ENCODE assay signal across 10 cellular contexts in genomic region chr22:39311592-39312400, GRCh38. TPM values are rescaled to one million over a fixed set of nuclear protein-coding genes. Genes with fewer than 3 reads are reported as not detected.
DNase-seq lines count a peak whose midpoint lies in the region; ATAC-seq and TF ChIP-seq lines count a peak whose summit lies in the region.
"Had no signal": no experiment of that assay in that cellular context is flagged by ENCODE, and none has a peak within 500 bp of the region (broad histone marks: within the 10 kb centered on the region; RNA-seq: fewer than 3 reads in every experiment).

No MANE protein-coding gene starts in this region.

- peaks cover 49% of the 10 kb centered on the region for H3K36me3 Mint-ChIP-seq in activated CD4-positive, alpha-beta T cell treated with anti-CD3 and anti-CD28 coated beads, Interleukin-2, amount 10 ng/mL, durations not matched to agents 7 days and 5 days (ENCODE audit: low read depth)
- H3K36me3 Mint-ChIP-seq in activated CD4-positive, alpha-beta T cell treated with anti-CD3 and anti-CD28 coated beads, Interleukin-2, amount 10 ng/mL, durations not matched to agents 24 days and 14 days (ENCODE audit: low read depth) = peaks cover 58% of the 10 kb centered on the region
- peaks cover 33% of the 10 kb centered on the region for H3K36me3 Mint-ChIP-seq in neural progenitor cell

- intact Hi-C loops in activated CD4-positive, alpha-beta T cell treated with anti-CD3 and anti-CD28 coated beads, Interleukin-2, amount 10 ng/mL, durations not matched to agents 24 days and 14 days (cut with micrococcal nuclease) = loop anchor here (1.0 to 10.0 kb wide), 2 partner anchors 140 to 307 kb away; no protein-coding TSS in a partner anchor
- intact Hi-C loops in posterior vena cava (cut with DNase I) (no loop called here), lower lobe of right lung (cut with DNase I) (loop anchor here (10.0 kb wide), 1 partner anchor 137 kb away; no protein-coding TSS in a partner anchor)

- H3F3A ChIP-seq in neural progenitor cell (ENCODE audit: low read depth) = peaks cover 79% of the 10 kb centered on the region

- 89% methylated on average over 19 of the region's 19 CpGs for WGBS in HUES64

- peaks cover 40% of the 10 kb centered on the region for H3K4me1 Mint-ChIP-seq in activated CD4-positive, alpha-beta T cell treated with anti-CD3 and anti-CD28 coated beads, Interleukin-2, amount 10 ng/mL, durations not matched to agents 7 days and 5 days
- peaks cover 23% of the 10 kb centered on the region for H3K4me1 Mint-ChIP-seq in activated CD4-positive, alpha-beta T cell treated with anti-CD3 and anti-CD28 coated beads, Interleukin-2, amount 10 ng/mL, durations not matched to agents 24 days and 14 days
- H3K4me1 Mint-ChIP-seq in neural progenitor cell = peaks cover 33% of the 10 kb centered on the region

- H3K27ac ChIP-seq in HUES64 (ENCODE audit: low read depth, low read length) (peak overlapping the region; percentile 27; the same call in 1 of the 2 replicates), neural progenitor cell (peak overlapping the region; percentile 63), lower lobe of right lung (no peak overlapping the region)
- H3K27ac ChIP-seq: left ventricle myocardium inferior had no signal

- CTCF ChIA-PET in activated CD4-positive, alpha-beta T cell treated with anti-CD3 and anti-CD28 coated beads, Interleukin-2, amount 10 ng/mL, durations not matched to agents 7 days and 5 days (lab: Charles Lee) = interaction anchor here (0.6 to 2.5 kb wide), 12 partner anchors 9 to 217 kb away, joined by 3 to 17 read pairs (median 3); partner anchors contain the start of gene SYNGR1

- POLR2A ChIA-PET in activated CD4-positive, alpha-beta T cell treated with anti-CD3 and anti-CD28 coated beads, Interleukin-2, amount 10 ng/mL, durations not matched to agents 7 days and 5 days (lab: Charles Lee) = no interaction called here

- no peak overlapping the region for H3K4me2 ChIP-seq in neural progenitor cell
- H3K4me2 ChIP-seq: smooth muscle cell had no signal

- H3K27me3 Mint-ChIP-seq in activated CD4-positive, alpha-beta T cell treated with anti-CD3 and anti-CD28 coated beads, Interleukin-2, amount 10 ng/mL, durations not matched to agents 7 days and 5 days = no peaks in the 10 kb centered on the region
- H3K27me3 Mint-ChIP-seq in activated CD4-positive, alpha-beta T cell treated with anti-CD3 and anti-CD28 coated beads, Interleukin-2, amount 10 ng/mL, durations not matched to agents 24 days and 14 days = no peaks in the 10 kb centered on the region
- H3K27me3 Mint-ChIP-seq in neural progenitor cell (ENCODE audit: insufficient read depth, low read depth) = peaks cover 12% of the 10 kb centered on the region

- peaks cover 75% of the 10 kb centered on the region for H4K20me1 ChIP-seq in neural progenitor cell (ENCODE audit: low read depth)

- no peaks in the 10 kb centered on the region for H3K9me3 ChIP-seq in HUES64 (ENCODE audit: insufficient read depth, low read depth, low read length)
- H3K9me3 ChIP-seq in neural progenitor cell (ENCODE audit: low read depth) = no peaks in the 10 kb centered on the region
- no peaks in the 10 kb centered on the region for H3K9me3 ChIP-seq in lower lobe of right lung
- H3K9me3 ChIP-seq: left ventricle myocardium inferior had no signal

- H3K27ac Mint-ChIP-seq in activated CD4-positive, alpha-beta T cell treated with anti-CD3 and anti-CD28 coated beads, Interleukin-2, amount 10 ng/mL, durations not matched to agents 7 days and 5 days = peak overlapping the region; percentile 4
- no peak overlapping the region for H3K27ac Mint-ChIP-seq in activated CD4-positive, alpha-beta T cell treated with anti-CD3 and anti-CD28 coated beads, Interleukin-2, amount 10 ng/mL, durations not matched to agents 24 days and 14 days
- H3K27ac Mint-ChIP-seq in neural progenitor cell = no peak overlapping the region

- no peak for ATAC-seq in lower lobe of right lung

- H2AFZ ChIP-seq in neural progenitor cell (replicated peaks) = no peak overlapping the region

- H3K4me3 ChIP-seq in HUES64 (ENCODE audit: low read length) (no peak overlapping the region), neural progenitor cell (no peak overlapping the region), lower lobe of right lung (no peak overlapping the region)
- H3K4me3 ChIP-seq: left ventricle myocardium inferior, smooth muscle cell had no signal

- no peak overlapping the region for H3K4me3 Mint-ChIP-seq in activated CD4-positive, alpha-beta T cell treated with anti-CD3 and anti-CD28 coated beads, Interleukin-2, amount 10 ng/mL, durations not matched to agents 7 days and 5 days
- no peak overlapping the region for H3K4me3 Mint-ChIP-seq in activated CD4-positive, alpha-beta T cell treated with anti-CD3 and anti-CD28 coated beads, Interleukin-2, amount 10 ng/mL, durations not matched to agents 24 days and 14 days
- H3K4me3 Mint-ChIP-seq in neural progenitor cell = peak overlapping the region; percentile 39

- H3K27me3 ChIP-seq in HUES64 (ENCODE audit: insufficient read depth, low read length) (no peaks in the 10 kb centered on the region), neural progenitor cell (no peaks in the 10 kb centered on the region), lower lobe of right lung (ENCODE audit: low read depth) (no peaks in the 10 kb centered on the region)

- H3K4me1 ChIP-seq in HUES64 (ENCODE audit: insufficient read depth, low read length) (peaks cover 20% of the 10 kb centered on the region), neural progenitor cell (peaks cover 18% of the 10 kb centered on the region), lower lobe of right lung (peaks cover 62% of the 10 kb centered on the region)

- no peak for DNase-seq in activated CD4-positive, alpha-beta T cell treated with anti-CD3 and anti-CD28 coated beads, Interleukin-2, amount 10 ng/mL, durations not matched to agents 7 days and 5 days
- no peak for DNase-seq in activated CD4-positive, alpha-beta T cell treated with anti-CD3 and anti-CD28 coated beads, Interleukin-2, amount 10 ng/mL, durations not matched to agents 24 days and 14 days
- peak; percentile 36 for DNase-seq in activated naive CD4-positive, alpha-beta T cell treated with anti-CD3 and anti-CD28 coated beads, Interleukin-2, amount 50 U/mL, for 16 hours
- no peak for DNase-seq in neural progenitor cell (ENCODE audit: low spot score)
- DNase-seq in posterior vena cava (ENCODE audit: low spot score) = no peak
- DNase-seq in lower lobe of right lung = no peak
- no peak for DNase-seq in AML-193 (lab: John Stamatoyannopoulos, UW)

- no peak overlapping the region for H3K9ac ChIP-seq in HUES64 (ENCODE audit: low read depth, low read length)
- H3K9ac ChIP-seq in neural progenitor cell = no peak overlapping the region

- TF ChIP-seq CTCF in neural progenitor cell (IDR thresholded peaks at IDR 0.05) = no peak
- TF ChIP-seq CTCF in lower lobe of right lung (IDR thresholded peaks at IDR 0.05) = no peak

- no peaks in the 10 kb centered on the region for H3K9me3 Mint-ChIP-seq in activated CD4-positive, alpha-beta T cell treated with anti-CD3 and anti-CD28 coated beads, Interleukin-2, amount 10 ng/mL, durations not matched to agents 7 days and 5 days
- no peaks in the 10 kb centered on the region for H3K9me3 Mint-ChIP-seq in activated CD4-positive, alpha-beta T cell treated with anti-CD3 and anti-CD28 coated beads, Interleukin-2, amount 10 ng/mL, durations not matched to agents 24 days and 14 days
- no peaks in the 10 kb centered on the region for H3K9me3 Mint-ChIP-seq in neural progenitor cell

- H3K36me3 ChIP-seq in HUES64 (ENCODE audit: insufficient read depth, low read length) = peaks cover 53% of the 10 kb centered on the region
- peaks cover 11% of the 10 kb centered on the region for H3K36me3 ChIP-seq in neural progenitor cell
- H3K36me3 ChIP-seq in lower lobe of right lung = peaks cover 55% of the 10 kb centered on the region

- peaks cover 35% of the 10 kb centered on the region for H3K79me2 ChIP-seq in neural progenitor cell (ENCODE audit: low read depth)

RNA-seq across cellular contexts. Expression of gene RPL3, which starts 7.6 kb away (rescaled TPM):
- total RNA-seq in activated CD4-positive, alpha-beta T cell treated with anti-CD3 and anti-CD28 coated beads, Interleukin-2, amount 10 ng/mL, durations not matched to agents 7 days and 5 days = 1,000 to 10,000 TPM; 1,621 to 1,780 TPM
- total RNA-seq in activated CD4-positive, alpha-beta T cell treated with anti-CD3 and anti-CD28 coated beads, Interleukin-2, amount 10 ng/mL, durations not matched to agents 24 days and 14 days = 2,129 and 2,132 TPM in 2 replicates
- 2,333 TPM for polyA plus RNA-seq in HUES64 (2013, experiment 1 of 2)
- polyA plus RNA-seq in HUES64 (2013, experiment 2 of 2) = 2,549 TPM
- total RNA-seq in neural progenitor cell (ENCODE audit: low replicate concordance) (3,021 and 4,709 TPM in 2 replicates), posterior vena cava (1,000 to 10,000 TPM; 1,303 to 1,339 TPM), lower lobe of right lung (1,467 TPM)

RNA-seq across cellular contexts. Expression of gene SYNGR1, which starts 38.0 kb away (rescaled TPM):
- under 1 TPM; 0.42 to 0.77 TPM for total RNA-seq in activated CD4-positive, alpha-beta T cell treated with anti-CD3 and anti-CD28 coated beads, Interleukin-2, amount 10 ng/mL, durations not matched to agents 7 days and 5 days
- not detected in 2 replicates for total RNA-seq in activated CD4-positive, alpha-beta T cell treated with anti-CD3 and anti-CD28 coated beads, Interleukin-2, amount 10 ng/mL, durations not matched to agents 24 days and 14 days
- polyA plus RNA-seq in HUES64 (2013, experiment 1 of 2) = 12.3 TPM
- 13.8 TPM for polyA plus RNA-seq in HUES64 (2013, experiment 2 of 2)
- total RNA-seq in neural progenitor cell (ENCODE audit: low replicate concordance) (11.0 and 26.9 TPM in 2 replicates), posterior vena cava (10 to 100 TPM; 12.8 to 15.2 TPM), lower lobe of right lung (13.4 TPM)

Comparison
In these comparisons a context has a peak if more than half of its experiments do, and no peak if none do; other contexts are left out.
1. intact Hi-C loops: an anchor here in activated CD4-positive, alpha-beta T cell treated with anti-CD3 and anti-CD28 coated beads, Interleukin-2, amount 10 ng/mL, durations not matched to agents 24 days and 14 days (1.0 to 10.0 kb wide) and lower lobe of right lung (10.0 kb wide); none called in posterior vena cava.